Comparison of ENCODE assay signal across 20 cellular contexts in genomic region chr5:2302169-2302568, GRCh38.
"Had no signal": no experiment of that assay in that cellular context is flagged by ENCODE, and none has a peak within 500 bp of the region (broad histone marks: within the 10 kb centered on the region; RNA-seq: fewer than 3 reads in every experiment).

No MANE protein-coding gene starts in this region.

- H3K4me3 ChIP-seq: heart left ventricle, mucosa of descending colon, spleen, tibial nerve, upper lobe of right lung, vagina had no signal

- H3K36me3 ChIP-seq: heart left ventricle, spleen, tibial nerve, upper lobe of right lung, vagina had no signal

- DNase-seq: dermis blood vessel endothelial cell; effector CD4-positive, alpha-beta T cell; foreskin melanocyte; heart left ventricle; hippocampal formation; kidney glomerular epithelial cell; mammary epithelial cell; mucosa of descending colon; naive thymus-derived CD8-positive, alpha-beta T cell; spleen; stimulated activated CD4-positive, alpha-beta T cell treated with anti-CD3 and anti-CD28 coated beads, Interleukin-15, amount 100 ng/mL, for 24 hours; stimulated activated CD4-positive, alpha-beta T cell treated with anti-CD3 and anti-CD28 coated beads, Interleukin-1b, Interleukin-23, amount 100 ng/mL, for 48 hours; stimulated activated CD4-positive, alpha-beta T cell treated with anti-CD3 and anti-CD28 coated beads, Interleukin-4, amount 100 ng/mL, for 24 hours; upper lobe of right lung had no signal

- H3K27ac Mint-ChIP-seq: stimulated activated memory B cell treated with anti-CD40 and anti-IgM and Interleukin-4, amounts not matched to agents 10 μg/mL and 1 μg/mL and 100 μg/mL, for 72 hours; stimulated activated naive CD8-positive, alpha-beta T cell treated with anti-CD3 and anti-CD28 coated beads, Interleukin-15, Interleukin-2, amounts not matched to agents 100 ng/mL and 50 ng/mL, for 24 hours had no signal

- H3K27ac ChIP-seq: heart left ventricle, parathyroid adenoma, spleen, tibial nerve, upper lobe of right lung, vagina had no signal

- H3K4me1 Mint-ChIP-seq: naive thymus-derived CD8-positive, alpha-beta T cell; stimulated activated memory B cell treated with anti-CD40 and anti-IgM and Interleukin-4, amounts not matched to agents 10 μg/mL and 1 μg/mL and 100 μg/mL, for 72 hours had no signal

- H3K9me3 Mint-ChIP-seq: naive thymus-derived CD8-positive, alpha-beta T cell; stimulated activated memory B cell treated with anti-CD40 and anti-IgM and Interleukin-4, amounts not matched to agents 10 μg/mL and 1 μg/mL and 100 μg/mL, for 72 hours; stimulated activated naive CD8-positive, alpha-beta T cell treated with anti-CD3 and anti-CD28 coated beads, Interleukin-15, Interleukin-2, amounts not matched to agents 100 ng/mL and 50 ng/mL, for 24 hours had no signal

- H3K4me1 ChIP-seq: parathyroid adenoma, spleen, tibial nerve, upper lobe of right lung, vagina had no signal

- ATAC-seq: heart left ventricle; mucosa of descending colon; naive thymus-derived CD8-positive, alpha-beta T cell; sciatic nerve; stimulated activated memory B cell treated with anti-CD40 and anti-IgM and Interleukin-4, amounts not matched to agents 10 μg/mL and 1 μg/mL and 100 μg/mL, for 72 hours; upper lobe of right lung had no signal

- H3K9ac ChIP-seq: parathyroid adenoma had no signal

- H3K27me3 Mint-ChIP-seq: stimulated activated naive CD8-positive, alpha-beta T cell treated with anti-CD3 and anti-CD28 coated beads, Interleukin-15, Interleukin-2, amounts not matched to agents 100 ng/mL and 50 ng/mL, for 24 hours had no signal

- H3K9me3 ChIP-seq: heart left ventricle, mucosa of descending colon, spleen, upper lobe of right lung, vagina had no signal

- H3K4me3 Mint-ChIP-seq: naive thymus-derived CD8-positive, alpha-beta T cell; stimulated activated memory B cell treated with anti-CD40 and anti-IgM and Interleukin-4, amounts not matched to agents 10 μg/mL and 1 μg/mL and 100 μg/mL, for 72 hours; stimulated activated naive CD8-positive, alpha-beta T cell treated with anti-CD3 and anti-CD28 coated beads, Interleukin-15, Interleukin-2, amounts not matched to agents 100 ng/mL and 50 ng/mL, for 24 hours had no signal

- H3K27me3 ChIP-seq: tibial nerve, upper lobe of right lung, vagina had no signal

- H3K36me3 Mint-ChIP-seq: naive thymus-derived CD8-positive, alpha-beta T cell; stimulated activated memory B cell treated with anti-CD40 and anti-IgM and Interleukin-4, amounts not matched to agents 10 μg/mL and 1 μg/mL and 100 μg/mL, for 72 hours had no signal
